34 cellular contexts compared by ENCODE assay signal in genomic region chr10:32093650-32094049, GRCh38.
"Had no signal": no experiment of that assay in that cellular context is flagged by ENCODE, and none has a peak within 500 bp of the region (broad histone marks: within the 10 kb centered on the region; RNA-seq: fewer than 3 reads in every experiment).

No MANE protein-coding gene starts in this region.

- H3K9me3 ChIP-seq: adrenal gland, body of pancreas had no signal

- FAIRE-seq: astrocyte, bronchial epithelial cell had no signal

- H3K36me3 ChIP-seq: adrenal gland, ascending aorta, brain microvascular endothelial cell, breast epithelium, cardiac muscle cell had no signal

- H3K27ac ChIP-seq: adrenal gland, ascending aorta, body of pancreas, brain microvascular endothelial cell, breast epithelium, cardiac muscle cell had no signal

- DNase-seq: activated effector memory CD4-positive, alpha-beta T cell treated with anti-CD3 and anti-CD28 coated beads, Interleukin-2, amount 50 U/mL, for 16 hours; activated effector memory CD4-positive, alpha-beta T cell treated with Interleukin-2 at 50 U/mL for 16 hours; activated gamma-delta T cell; activated gamma-delta T cell treated with Interleukin-2 at 50 U/mL for 16 hours; activated naive CD4-positive, alpha-beta T cell; activated naive CD4-positive, alpha-beta T cell treated with anti-CD3 and anti-CD28 coated beads for 36 hours; activated naive CD4-positive, alpha-beta T cell treated with anti-CD3 and anti-CD28 coated beads, Interleukin-2, amount 10 ng/mL, durations not matched to agents 7 days and 5 days; activated naive CD4-positive, alpha-beta T cell treated with anti-CD3 and anti-CD28 coated beads, Interleukin-2, amount 50 U/mL, for 16 hours; activated naive CD4-positive, alpha-beta T cell treated with Interleukin-2 at 50 U/mL for 16 hours; activated naive CD8-positive, alpha-beta T cell treated with anti-CD3 and anti-CD28 coated beads for 36 hours; activated naive CD8-positive, alpha-beta T cell treated with anti-CD3 and anti-CD28 coated beads, Interleukin-2, amount 10 ng/mL, durations not matched to agents 7 days and 5 days; activated naive CD8-positive, alpha-beta T cell treated with anti-CD3 and anti-CD28 coated beads, Interleukin-2, amount 50 U/mL, for 24 hours; activated T-cell treated with anti-CD3 and anti-CD28 coated beads, Interleukin-2, amount 50 U/mL, for 1 hour; activated T-cell treated with anti-CD3 and anti-CD28 coated beads, Interleukin-2, amount 50 U/mL, for 24 hours; activated T-cell treated with anti-CD3 and anti-CD28 coated beads, Interleukin-2, amount 50 U/mL, for 4 hours; activated T-cell treated with anti-CD3 and anti-CD28 coated beads, Interleukin-2, amount 50 U/mL, for 48 hours; activated T-cell treated with anti-CD3 and anti-CD28 coated beads, Interleukin-2, amount 50 U/mL, for 72 hours; adrenal gland; amniotic stem cell; amygdala; anterior cingulate cortex; aorta; body of pancreas; brain microvascular endothelial cell; caudate nucleus; central memory CD4-positive, alpha-beta T cell; cerebellar nuclear complex had no signal

- H3K4me1 ChIP-seq: adrenal gland, ascending aorta, body of pancreas, breast epithelium had no signal

- H3K27me3 ChIP-seq: adrenal gland, ascending aorta, body of pancreas, brain microvascular endothelial cell, breast epithelium, cardiac muscle cell had no signal

- ATAC-seq: activated naive CD4-positive, alpha-beta T cell treated with anti-CD3 and anti-CD28 coated beads, Interleukin-2, amount 50 U/mL, for 72 hours; activated naive CD8-positive, alpha-beta T cell treated with anti-CD3 and anti-CD28 coated beads, Interleukin-2, amount 50 U/mL, for 24 hours; activated T-cell treated with anti-CD3 and anti-CD28 coated beads, Interleukin-2, amount 50 U/mL, for 4 hours; activated T-cell treated with anti-CD3 and anti-CD28 coated beads, Interleukin-2, amount 50 U/mL, for 72 hours; activated T-helper 17 cell treated with anti-CD3 and anti-CD28 coated beads, Interleukin-2, amount 50 U/mL, for 72 hours; body of pancreas had no signal

- H3K4me3 ChIP-seq: adrenal gland, ascending aorta, body of pancreas, breast epithelium, cardiac muscle cell had no signal
